Comparison of ENCODE assay signal across 8 cellular contexts in the genomic region with DNA sequence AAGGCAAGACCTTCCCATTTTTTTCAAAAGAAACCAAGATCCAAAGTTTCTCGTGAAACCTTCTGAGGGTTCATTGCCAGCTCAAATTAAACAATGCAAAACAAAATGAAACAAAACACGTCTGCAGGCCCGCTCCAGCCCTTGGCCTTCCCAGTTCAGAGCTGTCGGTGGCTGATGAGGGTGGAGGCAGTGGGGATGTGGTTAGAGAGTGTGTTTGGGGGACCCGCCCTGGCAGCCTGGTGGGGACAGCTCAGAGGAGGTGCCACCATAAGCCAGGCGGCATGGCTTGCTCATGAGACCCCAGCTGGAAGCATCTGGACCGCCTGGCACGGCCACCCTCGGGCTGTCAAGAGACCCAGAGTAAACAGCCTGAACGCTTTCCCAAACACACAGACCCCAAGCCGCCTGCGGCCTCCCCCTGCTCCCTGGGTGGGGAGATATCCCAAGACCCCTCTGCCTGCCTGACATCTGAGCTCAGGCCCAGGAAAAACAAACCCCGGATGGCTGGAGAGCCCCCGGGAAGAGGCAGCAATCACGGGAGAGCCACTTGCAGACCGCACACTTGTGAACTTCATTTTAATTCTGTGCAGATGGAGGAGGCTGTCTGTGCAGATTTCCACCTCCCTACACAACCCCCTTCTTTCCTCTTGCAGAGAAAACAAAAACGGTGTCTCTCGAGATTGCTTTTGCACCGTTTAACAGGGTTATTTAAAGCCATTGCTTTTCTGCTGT. TPM values are rescaled to one million over a fixed set of nuclear protein-coding genes. Genes with fewer than 3 reads are reported as not detected.
DNase-seq lines count a peak whose midpoint lies in the region; ATAC-seq and TF ChIP-seq lines count a peak whose summit lies in the region.

No MANE protein-coding gene starts in this region.

- H3K9ac ChIP-seq in mammary epithelial cell (ENCODE audit: insufficient read depth, low read length) = no peak overlapping the region

- no peak for ATAC-seq in HG03378 (IDR thresholded peaks at IDR 0.05; ENCODE audit: unreplicated experiment)
- no peak for ATAC-seq in left lobe of liver

- peak overlapping the region; percentile 38 for H3K4me2 ChIP-seq in mammary epithelial cell (ENCODE audit: insufficient read depth, low read depth, low read length)

- no peaks in the 10 kb centered on the region for H3K27me3 ChIP-seq in mammary epithelial cell (ENCODE audit: insufficient read depth, low read length)
- no peaks in the 10 kb centered on the region for H3K27me3 ChIP-seq in ovary

- no peak for TF ChIP-seq POLR2A in ovary (IDR thresholded peaks at IDR 0.05)

- H3K4me1 ChIP-seq in mammary epithelial cell (ENCODE audit: insufficient read depth, low read length) = peaks cover 7% of the 10 kb centered on the region
- peaks cover 10% of the 10 kb centered on the region for H3K4me1 ChIP-seq in ovary (ENCODE audit: insufficient read depth)

- no peak for TF ChIP-seq EP300 in ovary (IDR thresholded peaks at IDR 0.05)

- no TSS peak for BruUV-seq in mammary epithelial cell (replicated peaks; lab: Mats Ljungman, UMichigan)

- POLR2A ChIA-PET in GM10248 (lab: Yijun Ruan, JAX) = interaction anchor here (0.5 kb wide), 1 partner anchor 55 kb away, joined by 4 read pairs; no protein-coding TSS in a partner anchor

- in situ Hi-C loops in mammary epithelial cell (cut with MboI; ENCODE audit: low sequenced_read_pairs in 2 of 2) = no loop called here

- intact Hi-C loops in mammary epithelial cell (cut with micrococcal nuclease) (no loop called here), ovary (cut with DNase I) (no loop called here)

- CTCF ChIA-PET in GM10248 (lab: Yijun Ruan, JAX) (interaction anchor here (0.8 to 1.7 kb wide), 6 partner anchors 9 to 217 kb away, joined by 3 to 5 read pairs (median 4); no protein-coding TSS in a partner anchor), mammary epithelial cell (lab: Charles Lee; ENCODE audit: low non-redundant PET) (no interaction called here)

- H3K27ac ChIP-seq in mammary epithelial cell (ENCODE audit: insufficient read depth, low read depth, low read length) (no peak overlapping the region), ovary (peak overlapping the region; percentile 48 to 74)

- TF ChIP-seq CTCF in GM10248 (IDR thresholded peaks at IDR 0.05; ENCODE audit: control extremely low read depth, extremely low read depth, low read depth, missing control alignments) (no peak), mammary epithelial cell (conservative IDR thresholded peaks at IDR 0.05 in 1 of 2, IDR thresholded peaks at IDR 0.05 in 1 of 2; ENCODE audit: extremely low read depth in 1 of 2, insufficient read depth in 1 of 2, low read depth in 1 of 2, low read length in 2 of 2) (no peak), ovary (IDR thresholded peaks at IDR 0.05) (no peak)

- WGBS in mammary epithelial cell (ENCODE audit: low coverage, missing lambda C conversion rate) = 82% methylated on average over 19 of the region's 19 CpGs
- WGBS in ovary, 3 donors = 7 to 11% (median 11%) methylated on average over 19 of the region's 19 CpGs

- dilution Hi-C loops in mammary epithelial cell (cut with HindIII; ENCODE audit: low sequenced_read_pairs) = loop anchor here (5.0 kb wide), 1 partner anchor 50 kb away; no protein-coding TSS in a partner anchor

- H2AFZ ChIP-seq in mammary epithelial cell (ENCODE audit: low read depth, low read length) = peak overlapping the region; percentile 77

- no peaks in the 10 kb centered on the region for H3K36me3 ChIP-seq in mammary epithelial cell (ENCODE audit: insufficient read depth, low read length)
- H3K36me3 ChIP-seq in ovary = no peaks in the 10 kb centered on the region

- no peaks in the 10 kb centered on the region for H3K9me3 ChIP-seq in mammary epithelial cell (replicated peaks; ENCODE audit: insufficient read depth, low read length)
- no peaks in the 10 kb centered on the region for H3K9me3 ChIP-seq in ovary

- DNase-seq in GM10248 (ENCODE audit: extremely low spot score) (peak; percentile 46), T-helper 1 cell (peak in 3 of 5 donors; percentile 9 to 77 (median 24)), mammary epithelial cell (no peak), ovary (peak in 2 of 5 donors; percentile 34 to 40), left lobe of liver (ENCODE audit: low spot score) (no peak), NCI-H2029 treated with DMSO at 0.1 percent for 48 hours (lab: John Stamatoyannopoulos, UW) (no peak), NCI-H2196 (lab: John Stamatoyannopoulos, UW; ENCODE audit: unreplicated experiment) (no peak)

- H3K4me3 ChIP-seq in mammary epithelial cell (replicated peaks in 1 of 3; ENCODE audit: insufficient read depth in 1 of 3, low read depth in 2 of 3, low read length in 3 of 3) (no peak overlapping the region), ovary (peak overlapping the region; percentile 0)

- no peaks in the 10 kb centered on the region for H3K79me2 ChIP-seq in mammary epithelial cell (ENCODE audit: insufficient read depth, low read length)

- no peaks in the 10 kb centered on the region for H4K20me1 ChIP-seq in mammary epithelial cell (ENCODE audit: insufficient read depth, low read length)

RNA-seq across cellular contexts. Expression of gene LITAF, which starts 35.4 kb away (rescaled TPM):
- total RNA-seq in mammary epithelial cell = 100 to 1,000 TPM; 128 to 197 TPM
- polyA plus RNA-seq in mammary epithelial cell = 180 TPM
- polyA minus RNA-seq in mammary epithelial cell = 276 TPM
- total RNA-seq in ovary = 100 to 1,000 TPM in 4 of 7 donors, 10 to 100 TPM in 3; 39.7 to 169 (median 105) TPM
- 100 to 1,000 TPM in 1 of 2 donors, 10 to 100 TPM in 1; 49.1 to 139 TPM for polyA plus RNA-seq in ovary
- 47.0 TPM for total RNA-seq in left lobe of liver

RNA-seq across cellular contexts. Expression of gene SNN, which starts 46.2 kb away (rescaled TPM):
- total RNA-seq in mammary epithelial cell (10 to 100 TPM; 14.2 to 32.7 TPM), ovary (10 to 100 TPM in 6 of 7 donors, 1 to 10 TPM in 1; 8.0 to 40.3 (median 24.7) TPM), left lobe of liver (4.4 TPM)
- polyA plus RNA-seq in mammary epithelial cell (14.2 TPM), ovary (10 to 100 TPM; 18.0 to 18.3 TPM)
- polyA minus RNA-seq in mammary epithelial cell = 13.4 TPM

Comparison
In these comparisons a context has a peak if more than half of its experiments do, and no peak if none do; other contexts are left out.
1. DNase-seq: peak in GM10248 (single experiment) and T-helper 1 cell (3 of 5); none in mammary epithelial cell (single experiment), left lobe of liver (single experiment), NCI-H2029 treated with DMSO at 0.1 percent for 48 hours (single experiment) and NCI-H2196 (single experiment).